Comparison of ENCODE assay signal across 12 cellular contexts in genomic region chr15:35206060-35206675, GRCh38.
DNase-seq lines count a peak whose midpoint lies in the region; ATAC-seq, FAIRE-seq and TF ChIP-seq lines count a peak whose summit lies in the region.
"Had no signal": no experiment of that assay in that cellular context is flagged by ENCODE, and none has a peak within 500 bp of the region (broad histone marks: within the 10 kb centered on the region; RNA-seq: fewer than 3 reads in every experiment).

No MANE protein-coding gene starts in this region.

- DNase-seq in ELR (ENCODE audit: low read depth) (peak; percentile 41), HepG2 (ENCODE audit: low spot score) (peak; percentile 8), esophagus muscularis mucosa (ENCODE audit: extremely low spot score) (no peak), HK-2 (ENCODE audit: unreplicated experiment) (no peak), ascending aorta (ENCODE audit: low spot score in 2 of 2) (no peak)
- DNase-seq in Jurkat, Clone E6-1 (ENCODE audit: low read depth, low spot score), result peak; percentile 5
- no peak for DNase-seq in CD4-positive, alpha-beta T cell
- DNase-seq: activated CD4-positive, alpha-beta T cell treated with anti-CD3 and anti-CD28 coated beads for 4 hours; left colon; NCI-H2171 treated with DMSO at 0.1 percent for 48 hours; substantia nigra had no signal

- H3K4me3 Mint-ChIP-seq in CD4-positive, alpha-beta T cell, result no peak overlapping the region

- TF ChIP-seq RAD21 in HepG2 (CRISPR knock-in tag; IDR thresholded peaks at IDR 0.05), result no peak

- no peak overlapping the region for H3K9ac ChIP-seq in HepG2 (ENCODE audit: insufficient read depth, low read depth, low read length)

- H3K36me3 ChIP-seq in HepG2 (replicated peaks in 1 of 2; ENCODE audit: control insufficient read depth in 1 of 2, insufficient read depth in 2 of 2, low read length in 2 of 2) (no peaks in the 10 kb centered on the region), esophagus muscularis mucosa (no peaks in the 10 kb centered on the region), ascending aorta (no peaks in the 10 kb centered on the region)

- CTCF ChIA-PET in HepG2 (lab: Yijun Ruan, JAX; ENCODE audit: low intra/inter-chr PET ratio, low total read pairs), result interaction anchor here (1.5 kb wide), 1 partner anchor 128 kb away, joined by 6 read pairs; no protein-coding TSS in a partner anchor
- CTCF ChIA-PET in CD4-positive, alpha-beta T cell (lab: Charles Lee), result no interaction called here

- H3K4me1 ChIP-seq in HepG2 (ENCODE audit: insufficient read depth, low read length), result peaks cover 19% of the 10 kb centered on the region
- H3K4me1 ChIP-seq in esophagus muscularis mucosa, result peaks cover 0 to 8% (median under 1%) of the 10 kb centered on the region in 4 donors
- no peaks in the 10 kb centered on the region for H3K4me1 ChIP-seq in ascending aorta

- H3K36me3 Mint-ChIP-seq in CD4-positive, alpha-beta T cell (ENCODE audit: low read depth), result no peaks in the 10 kb centered on the region

- no peaks in the 10 kb centered on the region for H3K27me3 Mint-ChIP-seq in CD4-positive, alpha-beta T cell

- TF ChIP-seq CTCF in WI38 (IDR thresholded peaks at IDR 0.05; ENCODE audit: low read depth, low read length), result peak; percentile 36; the same call in 1 of the 2 replicates
- peak; percentile 40 for TF ChIP-seq CTCF in HepG2 (CRISPR knock-in tag; IDR thresholded peaks at IDR 0.05)
- TF ChIP-seq CTCF in esophagus muscularis mucosa (IDR thresholded peaks at IDR 0.05), result peak in 1 of 3 experiments; percentile 10
- TF ChIP-seq CTCF in CD4-positive, alpha-beta T cell (IDR thresholded peaks at IDR 0.05), result no peak
- TF ChIP-seq CTCF in ascending aorta (IDR thresholded peaks at IDR 0.05), result no peak

- no peak overlapping the region for H3K4me2 ChIP-seq in HepG2 (ENCODE audit: low read depth, low read length)

- H3K27ac ChIP-seq in HepG2 (ENCODE audit: extremely low read length, insufficient read depth, low read length) (no peak overlapping the region), esophagus muscularis mucosa (replicated peaks in 1 of 4) (no peak overlapping the region), ascending aorta (no peak overlapping the region)
- no peak overlapping the region for H3K27ac ChIP-seq in CD4-positive, alpha-beta T cell (ENCODE audit: low read depth, low read length)

- no peaks in the 10 kb centered on the region for H3K4me1 Mint-ChIP-seq in CD4-positive, alpha-beta T cell (ENCODE audit: low read depth)

- TF ChIP-seq EP300 in HepG2 (IDR thresholded peaks at IDR 0.05; ENCODE audit: low read depth in 2 of 2, low read length in 2 of 2) (no peak), HepG2 (CRISPR knock-in tag; IDR thresholded peaks at IDR 0.05; ENCODE audit: borderline replicate concordance) (no peak), esophagus muscularis mucosa (IDR thresholded peaks at IDR 0.05) (no peak)

- no TSS peak for BruUV-seq in HepG2 (replicated peaks; lab: Mats Ljungman, UMichigan)

- no peak overlapping the region for H2AFZ ChIP-seq in HepG2 (ENCODE audit: low read length)

- no peak for FAIRE-seq in HepG2 (lab: Jason Lieb, UNC)

- H4K20me1 ChIP-seq in HepG2 (ENCODE audit: insufficient read depth, low read length), result no peaks in the 10 kb centered on the region

- TF ChIP-seq POLR2A in HepG2 (IDR thresholded peaks at IDR 0.05; ENCODE audit: insufficient read depth in 1 of 2, low read depth in 2 of 2, low read length in 2 of 2), result no peak
- no peak for TF ChIP-seq POLR2A in esophagus muscularis mucosa (IDR thresholded peaks at IDR 0.05; ENCODE audit: low read depth)

- intact Hi-C loops in HepG2 (cut with micrococcal nuclease; ENCODE audit: unreplicated experiment) (no loop called here), esophagus muscularis mucosa (cut with DNase I) (loop anchor here (10.0 kb wide), 1 partner anchor 49 kb away; no protein-coding TSS in a partner anchor), ascending aorta (cut with DNase I) (no loop called here)
- intact Hi-C loops in CD4-positive, alpha-beta T cell (cut with DNase I, micrococcal nuclease), result no loop called here

- H3K9me3 ChIP-seq in HepG2 (ENCODE audit: low read length) (no peaks in the 10 kb centered on the region), esophagus muscularis mucosa (no peaks in the 10 kb centered on the region), ascending aorta (no peaks in the 10 kb centered on the region)
- no peaks in the 10 kb centered on the region for H3K9me3 ChIP-seq in CD4-positive, alpha-beta T cell (ENCODE audit: control insufficient read depth, low read length)

- H3K9me3 Mint-ChIP-seq in CD4-positive, alpha-beta T cell, result peaks cover 2% of the 10 kb centered on the region

- H3K4me3 ChIP-seq in Jurkat, Clone E6-1 (ENCODE audit: low read length), result no peak overlapping the region
- H3K4me3 ChIP-seq in WI38 (ENCODE audit: low read depth, low read length) (no peak overlapping the region), HepG2 (replicated peaks in 1 of 3; ENCODE audit: insufficient read depth in 1 of 3, low read depth in 2 of 3, low read length in 3 of 3) (no peak overlapping the region), esophagus muscularis mucosa (no peak overlapping the region), ascending aorta (no peak overlapping the region)

- H3K27me3 ChIP-seq in HepG2 (ENCODE audit: control insufficient read depth in 1 of 2, insufficient read depth in 2 of 2, low read length in 2 of 2) (no peaks in the 10 kb centered on the region), esophagus muscularis mucosa (no peaks in the 10 kb centered on the region), ascending aorta (no peaks in the 10 kb centered on the region)
- no peaks in the 10 kb centered on the region for H3K27me3 ChIP-seq in CD4-positive, alpha-beta T cell (ENCODE audit: control insufficient read depth, insufficient read depth, low read length)

- POLR2A ChIA-PET in HepG2 (lab: Yijun Ruan, JAX), result no interaction called here
- POLR2A ChIA-PET in CD4-positive, alpha-beta T cell (lab: Charles Lee), result no interaction called here

- WGBS in HepG2 (ENCODE audit: low lambda C conversion rate), result 92% methylated on average over 2 of the region's 2 CpGs
- 93% methylated on average over 2 of the region's 2 CpGs for WGBS in esophagus muscularis mucosa

- no peaks in the 10 kb centered on the region for H3K79me2 ChIP-seq in HepG2 (ENCODE audit: insufficient read depth, low read length)

- no peak overlapping the region for H3K27ac Mint-ChIP-seq in CD4-positive, alpha-beta T cell

- in situ Hi-C loops in HepG2 (cut with HindIII; ENCODE audit: extremely low pct_ligation_motif_present, low pct_unique_long_range_greater_than_20kb), result no loop called here

- ATAC-seq in HepG2, result no peak; the same call in 2 of the 3 replicates
- ATAC-seq in CD4-positive, alpha-beta T cell (ENCODE audit: poor library complexity), result no peak
- ATAC-seq: left colon had no signal

TF ChIP-seq in HepG2, 621 proteins besides CTCF, POLR2A, EP300 and RAD21:
- TF ChIP-seq ZNF607 (CRISPR knock-in tag; IDR thresholded peaks at IDR 0.05; ENCODE audit: borderline replicate concordance) (no peak), STAG1 (CRISPR knock-in tag; IDR thresholded peaks at IDR 0.05) (peak; percentile 17; the same call in 1 of the 2 replicates)

Comparison
In these comparisons a context has a peak if more than half of its experiments do, and no peak if none do; other contexts are left out.
1. DNase-seq: peak in ELR (single experiment), Jurkat, Clone E6-1 (single experiment) and HepG2 (single experiment); none in esophagus muscularis mucosa (single experiment), HK-2 (single experiment), CD4-positive, alpha-beta T cell (0 of 10) and ascending aorta (0 of 2).
2. CTCF ChIP-seq: peak in WI38 (single experiment) and HepG2 (single experiment); none in CD4-positive, alpha-beta T cell (single experiment) and ascending aorta (0 of 3).